22 cellular contexts compared by ENCODE assay signal in the genomic region with DNA sequence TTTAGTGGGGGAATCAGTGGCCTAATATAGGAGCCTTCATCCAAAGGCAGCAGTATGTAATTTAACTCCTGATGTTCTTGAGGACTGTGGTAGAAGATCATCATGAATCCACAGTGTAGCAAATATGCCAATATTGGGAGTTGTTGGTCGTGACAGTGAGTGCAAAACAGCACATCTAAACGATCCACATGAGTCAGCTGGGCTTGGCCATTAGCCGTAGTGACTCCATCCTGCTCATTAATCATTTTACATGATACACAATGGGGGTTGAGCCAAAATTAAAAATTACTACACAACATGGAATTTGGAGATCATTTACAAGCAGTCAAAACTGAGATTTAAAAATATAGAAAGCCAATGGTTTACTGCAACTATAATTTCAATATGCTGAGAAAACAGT.
DNase-seq lines count a peak whose midpoint lies in the region; ATAC-seq and TF ChIP-seq lines count a peak whose summit lies in the region.
"Had no signal": no experiment of that assay in that cellular context is flagged by ENCODE, and none has a peak within 500 bp of the region (broad histone marks: within the 10 kb centered on the region; RNA-seq: fewer than 3 reads in every experiment).

No MANE protein-coding gene starts in this region.

- H3K4me1 ChIP-seq in ascending aorta = no peaks in the 10 kb centered on the region
- H3K4me1 ChIP-seq: pancreas had no signal

- intact Hi-C loops in ascending aorta (cut with DNase I) = no loop called here

- DNase-seq in AG09309 (ENCODE audit: low read depth) (peak; percentile 29), HS-5 (ENCODE audit: low read depth) (peak; percentile 46), astrocyte of the hippocampus (ENCODE audit: low read depth, low spot score) (peak; percentile 23), fibroblast of pulmonary artery (ENCODE audit: low read depth) (peak; percentile 32), ascending aorta (ENCODE audit: low spot score in 2 of 2) (no peak), GF-D8 (lab: John Stamatoyannopoulos, UW) (no peak)
- DNase-seq in activated effector memory CD4-positive, alpha-beta T cell treated with Interleukin-2 at 50 U/mL for 16 hours = no peak
- DNase-seq: activated CD8-positive, alpha-beta memory T cell treated with anti-CD3 and anti-CD28 coated beads for 24 hours; activated naive CD4-positive, alpha-beta T cell treated with anti-CD3 and anti-CD28 coated beads for 36 hours; activated T-cell treated with anti-CD3 and anti-CD28 coated beads, Interleukin-2, amount 50 U/mL, for 48 hours; amygdala; head of caudate nucleus; natural killer cell; NCI-H1048; NCI-H187 treated with DMSO at 0.1 percent for 48 hours; pancreas; right cardiac atrium; Right ventricle myocardium superior; stimulated activated CD4-positive, alpha-beta T cell treated with anti-CD3 and anti-CD28 coated beads, Interleukin-12 subunit alpha, Interleukin-12 subunit beta, amount 100 ng/mL, for 4 hours; stimulated activated CD4-positive, alpha-beta T cell treated with anti-CD3 and anti-CD28 coated beads, Interleukin-4, amount 100 ng/mL, for 4 hours; trophoblast cell had no signal

- no peaks in the 10 kb centered on the region for H3K27me3 ChIP-seq in ascending aorta
- H3K27me3 ChIP-seq: pancreas had no signal

- no peaks in the 10 kb centered on the region for H3K36me3 ChIP-seq in ascending aorta
- H3K36me3 ChIP-seq: pancreas had no signal

- H3K27ac ChIP-seq in ascending aorta = no peak overlapping the region
- H3K27ac ChIP-seq: pancreas had no signal

- H3K9me3 ChIP-seq in ascending aorta = no peaks in the 10 kb centered on the region
- H3K9me3 ChIP-seq: pancreas had no signal

- no peak for ATAC-seq in GM21367 (IDR thresholded peaks at IDR 0.05; ENCODE audit: unreplicated experiment)
- ATAC-seq: natural killer cell, pancreas, right cardiac atrium had no signal

- H3K4me3 ChIP-seq in AG09309 (ENCODE audit: control insufficient read depth, low read depth, low read length) (no peak overlapping the region), fibroblast of pulmonary artery (replicated peaks; ENCODE audit: low read depth, low read length) (no peak overlapping the region), ascending aorta (no peak overlapping the region)
- H3K4me3 ChIP-seq: pancreas had no signal

- TF ChIP-seq CTCF in AG09309 (IDR thresholded peaks at IDR 0.05; ENCODE audit: control insufficient read depth, insufficient read depth, low read depth, low read length, missing control alignments) (no peak), fibroblast of pulmonary artery (IDR thresholded peaks at IDR 0.05; ENCODE audit: low read length, missing control alignments) (no peak), ascending aorta (IDR thresholded peaks at IDR 0.05) (no peak)

Comparison
In these comparisons a context has a peak if more than half of its experiments do, and no peak if none do; other contexts are left out.
1. DNase-seq: peak in AG09309 (single experiment), HS-5 (single experiment), astrocyte of the hippocampus (single experiment) and fibroblast of pulmonary artery (single experiment); none in ascending aorta (0 of 2), GF-D8 (single experiment) and activated effector memory CD4-positive, alpha-beta T cell treated with Interleukin-2 at 50 U/mL for 16 hours (single experiment).